16 cellular contexts compared by ENCODE assay signal in the genomic region with DNA sequence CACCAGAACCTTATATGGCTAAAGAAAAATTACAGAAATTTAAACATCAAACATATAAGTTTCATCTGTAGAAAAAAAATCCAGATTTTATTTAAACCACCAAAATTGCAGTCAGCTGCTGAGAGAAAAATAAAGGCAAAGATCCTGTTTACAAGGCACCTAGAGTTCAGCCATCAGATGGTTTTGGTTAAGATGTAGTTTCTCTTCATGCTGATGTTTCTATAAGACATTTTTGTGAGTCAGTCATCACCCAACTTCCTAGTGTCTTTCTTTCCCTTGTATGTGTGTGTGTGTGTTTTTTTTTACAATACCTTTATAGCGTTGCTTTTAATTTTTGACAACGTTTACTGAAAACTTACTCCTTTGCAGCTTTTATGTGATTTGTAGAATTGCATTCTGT.
"Had no signal": no experiment of that assay in that cellular context is flagged by ENCODE, and none has a peak within 500 bp of the region (broad histone marks: within the 10 kb centered on the region; RNA-seq: fewer than 3 reads in every experiment).

No MANE protein-coding gene starts in this region.

- H3K27me3 ChIP-seq: ovary, sigmoid colon, suprapubic skin had no signal

- H3K36me3 ChIP-seq: ovary, sigmoid colon, suprapubic skin, WERI-Rb-1 had no signal

- H3K27ac ChIP-seq: ovary, sigmoid colon, suprapubic skin, WERI-Rb-1 had no signal

- H3K9me3 ChIP-seq: ovary, sigmoid colon, suprapubic skin had no signal

- ATAC-seq: activated CD4-positive, alpha-beta T cell treated with anti-CD3 and anti-CD28 coated beads for 36 hours; T-cell had no signal

- H3K4me3 ChIP-seq: ovary, sigmoid colon, suprapubic skin had no signal

- DNase-seq: activated CD4-positive, alpha-beta memory T cell treated with anti-CD3 and anti-CD28 coated beads, Interleukin-2, amount 10 ng/mL, durations not matched to agents 7 days and 5 days; activated CD4-positive, alpha-beta T cell treated with anti-CD3 and anti-CD28 coated beads for 36 hours; activated gamma-delta T cell treated with Interleukin-2 at 50 U/mL for 16 hours; activated naive CD8-positive, alpha-beta T cell treated with anti-CD3 and anti-CD28 coated beads for 36 hours; activated T-cell treated with anti-CD3 and anti-CD28 coated beads, Interleukin-2, amount 50 U/mL, for 48 hours; anterior cingulate cortex; cortex of kidney; effector memory CD4-positive, alpha-beta T cell; ovary; sigmoid colon; stimulated activated CD4-positive, alpha-beta T cell treated with anti-CD3 and anti-CD28 coated beads, Interleukin-12 subunit alpha, Interleukin-12 subunit beta, amount 100 ng/mL, for 4 hours; stimulated activated naive CD4-positive, alpha-beta T cell; T-cell; T1000; WERI-Rb-1 had no signal
